In genomic region chr14:50229646-50230045, GRCh38 we compare ENCODE assay signal across 9 cellular contexts. TPM values are rescaled to one million over a fixed set of nuclear protein-coding genes. Genes with fewer than 3 reads are reported as not detected.
DNase-seq lines count a peak whose midpoint lies in the region; ATAC-seq lines count a peak whose summit lies in the region.
"Had no signal": no experiment of that assay in that cellular context is flagged by ENCODE, and none has a peak within 500 bp of the region (broad histone marks: within the 10 kb centered on the region; RNA-seq: fewer than 3 reads in every experiment).

No MANE protein-coding gene starts in this region.

- H3K9ac ChIP-seq in iPS-20b (ENCODE audit: low read depth, low read length): no peak overlapping the region

- H3K4me3 Mint-ChIP-seq in T-helper 1 cell treated with Interleukin-12 subunit alpha and Interleukin-12 subunit beta and Interleukin-4 antibody, amounts not matched to agents 30 μg/mL and 1 μg/mL, for 36 hours: peak overlapping the region; percentile 36
- peak overlapping the region; percentile 91 for H3K4me3 Mint-ChIP-seq in activated T-helper 17 cell treated with anti-CD3 and anti-CD28 coated beads, Interleukin-2, amount 50 U/mL, for 72 hours
- H3K4me3 Mint-ChIP-seq in stimulated activated naive B cell treated with anti-CD40 and anti-IgM and Interleukin-4, amounts not matched to agents 10 μg/mL and 1 μg/mL and 100 μg/mL, for 72 hours: peak overlapping the region; percentile 48 to 52

- H3K27me3 Mint-ChIP-seq in T-helper 1 cell treated with Interleukin-12 subunit alpha and Interleukin-12 subunit beta and Interleukin-4 antibody, amounts not matched to agents 30 μg/mL and 1 μg/mL, for 36 hours (ENCODE audit: low read depth): peaks cover 4% of the 10 kb centered on the region
- H3K27me3 Mint-ChIP-seq in activated T-helper 17 cell treated with anti-CD3 and anti-CD28 coated beads, Interleukin-2, amount 50 U/mL, for 72 hours: no peaks in the 10 kb centered on the region
- no peaks in the 10 kb centered on the region for H3K27me3 Mint-ChIP-seq in stimulated activated naive B cell treated with anti-CD40 and anti-IgM and Interleukin-4, amounts not matched to agents 10 μg/mL and 1 μg/mL and 100 μg/mL, for 72 hours

- H3K4me3 ChIP-seq in iPS-20b (ENCODE audit: low read length): peak overlapping the region; percentile 84

- H3K4me1 Mint-ChIP-seq in T-helper 1 cell treated with Interleukin-12 subunit alpha and Interleukin-12 subunit beta and Interleukin-4 antibody, amounts not matched to agents 30 μg/mL and 1 μg/mL, for 36 hours (ENCODE audit: low read depth): peaks cover 41% of the 10 kb centered on the region
- peaks cover 39% of the 10 kb centered on the region for H3K4me1 Mint-ChIP-seq in activated T-helper 17 cell treated with anti-CD3 and anti-CD28 coated beads, Interleukin-2, amount 50 U/mL, for 72 hours
- H3K4me1 Mint-ChIP-seq in stimulated activated naive B cell treated with anti-CD40 and anti-IgM and Interleukin-4, amounts not matched to agents 10 μg/mL and 1 μg/mL and 100 μg/mL, for 72 hours: peaks cover 14 to 27% of the 10 kb centered on the region in 2 donors

- H3K9me3 ChIP-seq in iPS-20b (ENCODE audit: insufficient read depth, low read depth, low read length): peaks cover 5% of the 10 kb centered on the region; the same call in 1 of the 2 replicates

- DNase-seq in T-helper 1 cell (no peak), T-helper 9 cell (no peak), DMS114 treated with DMSO at 0.1 percent for 48 hours (lab: John Stamatoyannopoulos, UW; ENCODE audit: unreplicated experiment) (no peak), pons (ENCODE audit: low spot score) (no peak)
- no peak for DNase-seq in stimulated activated naive B cell treated with anti-CD40 and anti-IgM and Interleukin-4, amounts not matched to agents 10 μg/mL and 1 μg/mL and 100 μg/mL, for 72 hours
- DNase-seq: foreskin melanocyte had no signal

- ATAC-seq in activated T-helper 17 cell treated with anti-CD3 and anti-CD28 coated beads, Interleukin-2, amount 50 U/mL, for 72 hours (replicated peaks): no peak
- ATAC-seq in stimulated activated naive B cell treated with anti-CD40 and anti-IgM and Interleukin-4, amounts not matched to agents 10 μg/mL and 1 μg/mL and 100 μg/mL, for 72 hours (replicated peaks): no peak

- peaks cover under 1% of the 10 kb centered on the region for H3K9me3 Mint-ChIP-seq in T-helper 1 cell treated with Interleukin-12 subunit alpha and Interleukin-12 subunit beta and Interleukin-4 antibody, amounts not matched to agents 30 μg/mL and 1 μg/mL, for 36 hours
- no peaks in the 10 kb centered on the region for H3K9me3 Mint-ChIP-seq in activated T-helper 17 cell treated with anti-CD3 and anti-CD28 coated beads, Interleukin-2, amount 50 U/mL, for 72 hours
- no peaks in the 10 kb centered on the region for H3K9me3 Mint-ChIP-seq in stimulated activated naive B cell treated with anti-CD40 and anti-IgM and Interleukin-4, amounts not matched to agents 10 μg/mL and 1 μg/mL and 100 μg/mL, for 72 hours

- no peak overlapping the region for H3K27ac ChIP-seq in iPS-20b (ENCODE audit: low read length)

- H3K4me1 ChIP-seq in iPS-20b (ENCODE audit: insufficient read depth, low read length): peaks cover 8% of the 10 kb centered on the region

- peaks cover 11% of the 10 kb centered on the region for H3K36me3 Mint-ChIP-seq in T-helper 1 cell treated with Interleukin-12 subunit alpha and Interleukin-12 subunit beta and Interleukin-4 antibody, amounts not matched to agents 30 μg/mL and 1 μg/mL, for 36 hours (ENCODE audit: low read depth)
- peaks cover 19% of the 10 kb centered on the region for H3K36me3 Mint-ChIP-seq in activated T-helper 17 cell treated with anti-CD3 and anti-CD28 coated beads, Interleukin-2, amount 50 U/mL, for 72 hours (ENCODE audit: low read depth)
- H3K36me3 Mint-ChIP-seq in stimulated activated naive B cell treated with anti-CD40 and anti-IgM and Interleukin-4, amounts not matched to agents 10 μg/mL and 1 μg/mL and 100 μg/mL, for 72 hours: peaks cover 0 to 6% of the 10 kb centered on the region in 2 donors

- H3K36me3 ChIP-seq in iPS-20b (ENCODE audit: insufficient read depth, low read depth, low read length): no peaks in the 10 kb centered on the region

- peaks cover 10% of the 10 kb centered on the region; the same call in 1 of the 2 replicates for H3K27me3 ChIP-seq in iPS-20b (ENCODE audit: insufficient read depth, low read length)

- peak overlapping the region; percentile 41 for H3K27ac Mint-ChIP-seq in T-helper 1 cell treated with Interleukin-12 subunit alpha and Interleukin-12 subunit beta and Interleukin-4 antibody, amounts not matched to agents 30 μg/mL and 1 μg/mL, for 36 hours
- no peak overlapping the region for H3K27ac Mint-ChIP-seq in activated T-helper 17 cell treated with anti-CD3 and anti-CD28 coated beads, Interleukin-2, amount 50 U/mL, for 72 hours
- no peak overlapping the region for H3K27ac Mint-ChIP-seq in stimulated activated naive B cell treated with anti-CD40 and anti-IgM and Interleukin-4, amounts not matched to agents 10 μg/mL and 1 μg/mL and 100 μg/mL, for 72 hours

RNA-seq across cellular contexts. Expression of gene SOS2, which starts 1.7 kb away (rescaled TPM):
- 10 to 100 TPM; 16.4 to 37.6 TPM for total RNA-seq in activated T-helper 17 cell treated with anti-CD3 and anti-CD28 coated beads, Interleukin-2, amount 50 U/mL, for 72 hours

Comparison
In these comparisons a context has a peak if more than half of its experiments do, and no peak if none do; other contexts are left out.
1. H3K4me3 Mint-ChIP-seq: peak in every context shown above with its lines; median percentile 91 in activated T-helper 17 cell treated with anti-CD3 and anti-CD28 coated beads, Interleukin-2, amount 50 U/mL, for 72 hours; 50 in stimulated activated naive B cell treated with anti-CD40 and anti-IgM and Interleukin-4, amounts not matched to agents 10 μg/mL and 1 μg/mL and 100 μg/mL, for 72 hours; 36 in T-helper 1 cell treated with Interleukin-12 subunit alpha and Interleukin-12 subunit beta and Interleukin-4 antibody, amounts not matched to agents 30 μg/mL and 1 μg/mL, for 36 hours.